8 cellular contexts compared by ENCODE assay signal in the genomic region with DNA sequence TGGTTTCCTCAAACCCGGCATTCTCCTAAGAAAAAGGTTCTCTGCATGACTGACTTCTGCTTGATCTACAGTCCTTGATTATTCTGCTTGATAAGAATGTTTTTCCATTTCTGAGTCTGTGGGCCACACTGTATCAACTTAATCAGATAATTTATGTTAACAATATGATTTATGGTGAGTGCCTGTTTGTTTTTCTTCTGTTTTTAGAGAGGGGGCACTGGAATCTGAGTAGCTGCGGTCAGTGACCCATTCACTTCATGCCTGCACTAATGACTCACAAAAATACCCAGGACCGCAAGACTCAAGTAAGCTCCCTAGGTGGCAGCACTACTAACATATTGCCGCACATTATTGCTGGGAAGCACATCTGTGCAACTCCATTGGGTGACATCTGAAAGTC.
A peak's percentile ranks its signal among the peaks of the same experiment; 100 is the strongest.
DNase-seq lines count a peak whose midpoint lies in the region; ATAC-seq, FAIRE-seq and TF ChIP-seq lines count a peak whose summit lies in the region.

No MANE protein-coding gene starts in this region.

- TF ChIP-seq POLR2A in endothelial cell of umbilical vein (IDR thresholded peaks at IDR 0.05; ENCODE audit: low read depth, low read length), result no peak

- no peaks in the 10 kb centered on the region for H3K79me2 ChIP-seq in endothelial cell of umbilical vein (ENCODE audit: control insufficient read depth, insufficient read depth, low read length)

- POLR2A ChIA-PET in GM10248 (lab: Yijun Ruan, JAX), result no interaction called here
- POLR2A ChIA-PET in endothelial cell of umbilical vein (lab: Charles Lee), result no interaction called here

- H3K4me3 ChIP-seq in MG63 (no peak overlapping the region), endothelial cell of umbilical vein (replicated peaks in 1 of 3; ENCODE audit: insufficient read depth in 1 of 3, low read depth in 1 of 3, low read length in 3 of 3) (no peak overlapping the region)

- H3K9me3 ChIP-seq in MG63 (no peaks in the 10 kb centered on the region), endothelial cell of umbilical vein (replicated peaks; ENCODE audit: control insufficient read depth, insufficient read depth, low read length) (no peaks in the 10 kb centered on the region)

- H3K27me3 ChIP-seq in MG63 (no peaks in the 10 kb centered on the region), endothelial cell of umbilical vein (ENCODE audit: control insufficient read depth in 2 of 2, insufficient read depth in 2 of 2, low read length in 2 of 2) (no peaks in the 10 kb centered on the region)

- peaks cover 0 to 1% (median 0%) of the 10 kb centered on the region in 3 donors for H3K27me3 Mint-ChIP-seq in immature natural killer cell (ENCODE audit: low read depth in 3 of 3)
- no peaks in the 10 kb centered on the region for H3K27me3 Mint-ChIP-seq in activated T-helper 17 cell treated with anti-CD3 and anti-CD28 coated beads, Interleukin-2, amount 50 U/mL, for 72 hours

- no peak for ATAC-seq in activated naive CD4-positive, alpha-beta T cell treated with anti-CD3 and anti-CD28 coated beads, Interleukin-2, amount 50 U/mL, for 72 hours
- no peak for ATAC-seq in activated T-helper 17 cell treated with anti-CD3 and anti-CD28 coated beads, Interleukin-2, amount 50 U/mL, for 72 hours (replicated peaks)

- dilution Hi-C loops in endothelial cell of umbilical vein (cut with MboI; ENCODE audit: extremely low pct_ligation_motif_present, low sequenced_read_pairs), result no loop called here

- H3K4me1 ChIP-seq in endothelial cell of umbilical vein (ENCODE audit: control insufficient read depth, extremely low read depth, insufficient read depth, low read length), result no peaks in the 10 kb centered on the region

- H3K4me3 Mint-ChIP-seq in immature natural killer cell, result no peak overlapping the region
- H3K4me3 Mint-ChIP-seq in activated T-helper 17 cell treated with anti-CD3 and anti-CD28 coated beads, Interleukin-2, amount 50 U/mL, for 72 hours, result no peak overlapping the region

- H3K27ac ChIP-seq in endothelial cell of umbilical vein (ENCODE audit: insufficient read depth, low read depth, low read length), result no peak overlapping the region

- CTCF ChIA-PET in GM10248 (lab: Yijun Ruan, JAX), result interaction anchor here (0.8 to 2.0 kb wide), 11 partner anchors 8 to 347 kb away, joined by 3 to 8 read pairs (median 3); no protein-coding TSS in a partner anchor
- CTCF ChIA-PET in endothelial cell of umbilical vein (lab: Charles Lee), result interaction anchor here (2.0 to 2.2 kb wide), 2 partner anchors 11 to 19 kb away, joined by 5 to 6 read pairs; no protein-coding TSS in a partner anchor

- H3K9me3 Mint-ChIP-seq in immature natural killer cell, result peaks cover 2 to 37% (median 18%) of the 10 kb centered on the region in 6 donors
- peaks cover 5 to 6% of the 10 kb centered on the region in 2 donors for H3K9me3 Mint-ChIP-seq in activated naive CD4-positive, alpha-beta T cell treated with anti-CD3 and anti-CD28 coated beads, Interleukin-2, amount 50 U/mL, for 72 hours
- peaks cover 5% of the 10 kb centered on the region for H3K9me3 Mint-ChIP-seq in activated T-helper 17 cell treated with anti-CD3 and anti-CD28 coated beads, Interleukin-2, amount 50 U/mL, for 72 hours

- peak; percentile 35 for TF ChIP-seq CTCF in GM10248 (IDR thresholded peaks at IDR 0.05; ENCODE audit: control extremely low read depth, extremely low read depth, low read depth, missing control alignments)
- peak; percentile 18 to 19 for TF ChIP-seq CTCF in endothelial cell of umbilical vein (IDR thresholded peaks at IDR 0.05; ENCODE audit: extremely low read depth in 1 of 2, insufficient read depth in 1 of 2, low read depth in 1 of 2, low read length in 2 of 2)

- no peak overlapping the region for H3K4me2 ChIP-seq in endothelial cell of umbilical vein (ENCODE audit: insufficient read depth, low read length)

- FAIRE-seq in endothelial cell of umbilical vein (lab: Jason Lieb, UNC), result peak; percentile 71

- no peaks in the 10 kb centered on the region for H4K20me1 ChIP-seq in endothelial cell of umbilical vein (replicated peaks; ENCODE audit: control insufficient read depth, extremely low read depth, insufficient read depth, low read length)

- H3K4me1 Mint-ChIP-seq in immature natural killer cell, result no peaks in the 10 kb centered on the region
- no peaks in the 10 kb centered on the region for H3K4me1 Mint-ChIP-seq in activated T-helper 17 cell treated with anti-CD3 and anti-CD28 coated beads, Interleukin-2, amount 50 U/mL, for 72 hours

- H3K9ac ChIP-seq in endothelial cell of umbilical vein (replicated peaks; ENCODE audit: extremely low read depth, insufficient read depth, low read length), result no peak overlapping the region

- H3K27ac Mint-ChIP-seq in immature natural killer cell, result no peak overlapping the region
- H3K27ac Mint-ChIP-seq in activated naive CD4-positive, alpha-beta T cell treated with anti-CD3 and anti-CD28 coated beads, Interleukin-2, amount 50 U/mL, for 72 hours, result no peak overlapping the region
- H3K27ac Mint-ChIP-seq in activated T-helper 17 cell treated with anti-CD3 and anti-CD28 coated beads, Interleukin-2, amount 50 U/mL, for 72 hours, result no peak overlapping the region

- no peak overlapping the region for H2AFZ ChIP-seq in endothelial cell of umbilical vein (ENCODE audit: low read depth, low read length)

- H3K36me3 ChIP-seq in MG63, result no peaks in the 10 kb centered on the region
- no peaks in the 10 kb centered on the region for H3K36me3 ChIP-seq in endothelial cell of umbilical vein (ENCODE audit: control insufficient read depth in 2 of 2, extremely low read depth in 1 of 2, insufficient read depth in 2 of 2, low read length in 2 of 2)

- intact Hi-C loops in endothelial cell of umbilical vein (cut with micrococcal nuclease), result loop anchor here (10.0 kb wide), 1 partner anchor 289 kb away; no protein-coding TSS in a partner anchor

- no peaks in the 10 kb centered on the region for H3K36me3 Mint-ChIP-seq in immature natural killer cell
- H3K36me3 Mint-ChIP-seq in activated naive CD4-positive, alpha-beta T cell treated with anti-CD3 and anti-CD28 coated beads, Interleukin-2, amount 50 U/mL, for 72 hours, result no peaks in the 10 kb centered on the region
- H3K36me3 Mint-ChIP-seq in activated T-helper 17 cell treated with anti-CD3 and anti-CD28 coated beads, Interleukin-2, amount 50 U/mL, for 72 hours (ENCODE audit: low read depth), result no peaks in the 10 kb centered on the region

- no peaks in the 10 kb centered on the region for H3K9me1 ChIP-seq in endothelial cell of umbilical vein (replicated peaks; ENCODE audit: control insufficient read depth, extremely low read depth, insufficient read depth, low read length)

- no TSS peak for BruUV-seq in endothelial cell of umbilical vein (replicated peaks; lab: Mats Ljungman, UMichigan)

- DNase-seq in GM10248 (ENCODE audit: extremely low spot score), result peak; percentile 13
- DNase-seq in H4 (ENCODE audit: low spot score), result peak; percentile 90
- DNase-seq in MG63, result peak; percentile 19
- peak; percentile 5 for DNase-seq in endothelial cell of umbilical vein (ENCODE audit: low read depth, low spot score)
- DNase-seq in immature natural killer cell, result no peak
- no peak for DNase-seq in occipital lobe (lab: John Stamatoyannopoulos, UW)
- no peak for DNase-seq in activated naive CD4-positive, alpha-beta T cell treated with anti-CD3 and anti-CD28 coated beads, Interleukin-2, amount 50 U/mL, for 72 hours (ENCODE audit: low spot score in 2 of 2)

TF ChIP-seq in endothelial cell of umbilical vein, 7 proteins besides CTCF, POLR2A, EP300 and RAD21:
- TF ChIP-seq MYC (IDR thresholded peaks at IDR 0.05; ENCODE audit: low read depth, low read length) (no peak), FOS (IDR thresholded peaks at IDR 0.05; ENCODE audit: borderline replicate concordance, insufficient read depth, low read length) (no peak), GATA2 (IDR thresholded peaks at IDR 0.05; ENCODE audit: insufficient read depth, insufficient read length, low read depth, low read length) (no peak), JUN (IDR thresholded peaks at IDR 0.05; ENCODE audit: borderline replicate concordance, insufficient read depth, insufficient read length, low read depth) (no peak), EZH2 (IDR thresholded peaks at IDR 0.05; ENCODE audit: borderline replicate concordance, low read depth, low read length, severe bottlenecking) (no peak), POLR2AphosphoS5 (IDR thresholded peaks at IDR 0.05; ENCODE audit: insufficient read depth, low read depth, low read length) (no peak)
- TF ChIP-seq, protein P1, sequence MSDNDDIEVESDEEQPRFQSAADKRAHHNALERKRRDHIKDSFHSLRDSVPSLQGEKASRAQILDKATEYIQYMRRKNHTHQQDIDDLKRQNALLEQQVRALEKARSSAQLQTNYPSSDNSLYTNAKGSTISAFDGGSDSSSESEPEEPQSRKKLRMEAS (IDR thresholded peaks at IDR 0.05; ENCODE audit: insufficient read depth, insufficient read length), result no peak

Comparison
In these comparisons a context has a peak if more than half of its experiments do, and no peak if none do; other contexts are left out.
1. DNase-seq: peak in GM10248 (single experiment), H4 (single experiment), MG63 (single experiment) and endothelial cell of umbilical vein (single experiment); none in immature natural killer cell (0 of 3), occipital lobe (single experiment) and activated naive CD4-positive, alpha-beta T cell treated with anti-CD3 and anti-CD28 coated beads, Interleukin-2, amount 50 U/mL, for 72 hours (0 of 2).